In the genomic region with DNA sequence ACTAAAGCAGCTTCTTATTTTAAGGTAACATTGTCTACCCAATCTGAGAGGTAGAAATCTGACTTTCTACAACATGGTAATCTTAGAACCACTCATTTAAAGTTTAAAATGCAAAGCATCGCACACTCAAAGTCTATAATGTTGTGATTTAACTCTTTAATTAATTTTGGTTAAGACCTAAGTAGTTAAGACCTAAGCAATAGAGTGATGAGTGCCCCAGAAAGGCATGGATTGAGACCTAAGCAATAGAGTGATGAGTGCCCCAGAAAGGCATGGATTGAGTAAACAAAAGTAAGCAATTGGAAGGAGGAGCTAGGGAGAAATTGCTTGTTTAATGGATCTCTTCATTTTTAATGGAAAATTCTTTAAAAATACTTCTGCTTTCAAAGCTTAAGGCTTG, we compare ENCODE assay signal across 1 cellular context.
TF ChIP-seq lines count a peak whose summit lies in the region.

No MANE protein-coding gene starts in this region.

TF ChIP-seq in WTC11, 78 proteins besides CTCF, POLR2A, EP300 and RAD21 (continued from another document):
- TF ChIP-seq, protein P1, sequence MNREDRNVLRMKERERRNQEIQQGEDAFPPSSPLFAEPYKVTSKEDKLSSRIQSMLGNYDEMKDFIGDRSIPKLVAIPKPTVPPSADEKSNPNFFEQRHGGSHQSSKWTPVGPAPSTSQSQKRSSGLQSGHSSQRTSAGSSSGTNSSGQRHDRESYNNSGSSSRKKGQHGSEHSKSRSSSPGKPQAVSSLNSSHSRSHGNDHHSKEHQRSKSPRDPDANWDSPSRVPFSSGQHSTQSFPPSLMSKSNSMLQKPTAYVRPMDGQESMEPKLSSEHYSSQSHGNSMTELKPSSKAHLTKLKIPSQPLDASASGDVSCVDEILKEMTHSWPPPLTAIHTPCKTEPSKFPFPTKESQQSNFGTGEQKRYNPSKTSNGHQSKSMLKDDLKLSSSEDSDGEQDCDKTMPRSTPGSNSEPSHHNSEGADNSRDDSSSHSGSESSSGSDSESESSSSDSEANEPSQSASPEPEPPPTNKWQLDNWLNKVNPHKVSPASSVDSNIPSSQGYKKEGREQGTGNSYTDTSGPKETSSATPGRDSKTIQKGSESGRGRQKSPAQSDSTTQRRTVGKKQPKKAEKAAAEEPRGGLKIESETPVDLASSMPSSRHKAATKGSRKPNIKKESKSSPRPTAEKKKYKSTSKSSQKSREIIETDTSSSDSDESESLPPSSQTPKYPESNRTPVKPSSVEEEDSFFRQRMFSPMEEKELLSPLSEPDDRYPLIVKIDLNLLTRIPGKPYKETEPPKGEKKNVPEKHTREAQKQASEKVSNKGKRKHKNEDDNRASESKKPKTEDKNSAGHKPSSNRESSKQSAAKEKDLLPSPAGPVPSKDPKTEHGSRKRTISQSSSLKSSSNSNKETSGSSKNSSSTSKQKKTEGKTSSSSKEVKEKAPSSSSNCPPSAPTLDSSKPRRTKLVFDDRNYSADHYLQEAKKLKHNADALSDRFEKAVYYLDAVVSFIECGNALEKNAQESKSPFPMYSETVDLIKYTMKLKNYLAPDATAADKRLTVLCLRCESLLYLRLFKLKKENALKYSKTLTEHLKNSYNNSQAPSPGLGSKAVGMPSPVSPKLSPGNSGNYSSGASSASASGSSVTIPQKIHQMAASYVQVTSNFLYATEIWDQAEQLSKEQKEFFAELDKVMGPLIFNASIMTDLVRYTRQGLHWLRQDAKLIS (CRISPR knock-in tag; IDR thresholded peaks at IDR 0.05; ENCODE audit: borderline replicate concordance) = no peak
- TF ChIP-seq, protein P2, sequence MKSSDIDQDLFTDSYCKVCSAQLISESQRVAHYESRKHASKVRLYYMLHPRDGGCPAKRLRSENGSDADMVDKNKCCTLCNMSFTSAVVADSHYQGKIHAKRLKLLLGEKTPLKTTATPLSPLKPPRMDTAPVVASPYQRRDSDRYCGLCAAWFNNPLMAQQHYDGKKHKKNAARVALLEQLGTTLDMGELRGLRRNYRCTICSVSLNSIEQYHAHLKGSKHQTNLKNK (CRISPR knock-in tag; IDR thresholded peaks at IDR 0.05) = no peak
- no peak for TF ChIP-seq ZNF138 (CRISPR knock-in tag; conservative IDR thresholded peaks at IDR 0.05)
- TF ChIP-seq TCF7 (CRISPR knock-in tag; IDR thresholded peaks at IDR 0.05; ENCODE audit: low read depth) = no peak
- no peak for TF ChIP-seq SP1 (CRISPR knock-in tag; conservative IDR thresholded peaks at IDR 0.05)
- no peak for TF ChIP-seq CREM (CRISPR knock-in tag; IDR thresholded peaks at IDR 0.05)
- TF ChIP-seq NFATC4 (CRISPR knock-in tag; IDR thresholded peaks at IDR 0.05) = no peak
- TF ChIP-seq, protein P3, sequence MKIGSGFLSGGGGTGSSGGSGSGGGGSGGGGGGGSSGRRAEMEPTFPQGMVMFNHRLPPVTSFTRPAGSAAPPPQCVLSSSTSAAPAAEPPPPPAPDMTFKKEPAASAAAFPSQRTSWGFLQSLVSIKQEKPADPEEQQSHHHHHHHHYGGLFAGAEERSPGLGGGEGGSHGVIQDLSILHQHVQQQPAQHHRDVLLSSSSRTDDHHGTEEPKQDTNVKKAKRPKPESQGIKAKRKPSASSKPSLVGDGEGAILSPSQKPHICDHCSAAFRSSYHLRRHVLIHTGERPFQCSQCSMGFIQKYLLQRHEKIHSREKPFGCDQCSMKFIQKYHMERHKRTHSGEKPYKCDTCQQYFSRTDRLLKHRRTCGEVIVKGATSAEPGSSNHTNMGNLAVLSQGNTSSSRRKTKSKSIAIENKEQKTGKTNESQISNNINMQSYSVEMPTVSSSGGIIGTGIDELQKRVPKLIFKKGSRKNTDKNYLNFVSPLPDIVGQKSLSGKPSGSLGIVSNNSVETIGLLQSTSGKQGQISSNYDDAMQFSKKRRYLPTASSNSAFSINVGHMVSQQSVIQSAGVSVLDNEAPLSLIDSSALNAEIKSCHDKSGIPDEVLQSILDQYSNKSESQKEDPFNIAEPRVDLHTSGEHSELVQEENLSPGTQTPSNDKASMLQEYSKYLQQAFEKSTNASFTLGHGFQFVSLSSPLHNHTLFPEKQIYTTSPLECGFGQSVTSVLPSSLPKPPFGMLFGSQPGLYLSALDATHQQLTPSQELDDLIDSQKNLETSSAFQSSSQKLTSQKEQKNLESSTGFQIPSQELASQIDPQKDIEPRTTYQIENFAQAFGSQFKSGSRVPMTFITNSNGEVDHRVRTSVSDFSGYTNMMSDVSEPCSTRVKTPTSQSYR (CRISPR knock-in tag; IDR thresholded peaks at IDR 0.05) = no peak
- TF ChIP-seq NFE2L1 (CRISPR knock-in tag; IDR thresholded peaks at IDR 0.05) = no peak
- no peak for TF ChIP-seq ZNF219 (CRISPR knock-in tag; IDR thresholded peaks at IDR 0.05; ENCODE audit: borderline replicate concordance)
